Comparison of ENCODE assay signal across 8 cellular contexts in the genomic region with DNA sequence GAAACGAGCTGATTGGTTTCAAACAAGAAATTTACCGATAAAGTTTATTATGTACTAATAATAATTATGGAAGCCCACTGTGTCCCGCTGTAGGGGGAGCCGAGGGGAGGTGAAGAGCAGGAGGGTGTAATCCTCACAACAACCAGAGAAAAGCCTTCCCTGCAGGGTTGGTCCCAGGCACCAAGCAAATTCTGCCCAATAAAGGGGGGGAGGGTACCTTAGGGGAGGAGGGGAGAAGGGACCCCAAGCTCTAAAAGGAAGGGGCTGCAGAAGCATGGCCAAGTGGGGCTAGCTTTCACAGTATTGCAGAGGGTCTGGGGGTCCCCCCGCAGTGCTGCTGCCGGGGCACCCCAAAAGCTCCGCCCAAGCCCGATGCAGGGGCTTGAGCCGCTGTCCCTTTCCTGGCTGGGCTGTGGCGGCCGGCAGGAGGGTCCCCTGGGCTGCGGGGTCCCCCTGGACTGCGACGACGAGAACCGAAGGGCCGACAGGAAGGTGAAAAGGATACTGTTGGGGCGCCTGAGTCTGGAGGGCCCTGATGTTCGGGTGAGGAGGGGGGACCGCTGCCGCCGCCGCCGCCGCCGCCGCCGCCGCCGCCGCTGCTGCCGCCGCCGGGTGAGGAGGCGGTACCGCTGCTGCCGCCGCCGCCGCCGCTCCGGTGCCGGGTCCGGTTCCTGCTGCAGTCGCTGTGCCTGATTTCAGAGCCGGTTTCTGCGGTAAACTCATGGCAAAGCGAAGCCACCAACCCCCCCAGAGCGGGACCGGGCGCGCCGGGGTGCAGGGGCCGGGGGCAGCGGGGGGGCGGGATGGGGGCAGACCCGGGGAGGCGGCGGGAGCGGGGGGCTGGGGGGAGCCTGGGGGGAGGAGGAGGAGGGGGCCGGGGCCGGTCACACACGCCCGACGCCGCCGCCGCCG. TPM values are rescaled to one million over a fixed set of nuclear protein-coding genes. Genes with fewer than 3 reads are reported as not detected.
DNase-seq lines count a peak whose midpoint lies in the region; ATAC-seq and TF ChIP-seq lines count a peak whose summit lies in the region.

No MANE protein-coding gene starts in this region.

- POLR2A ChIA-PET in RWPE1 (lab: Yijun Ruan, JAX; ENCODE audit: low non-redundant PET) = no interaction called here

- CTCF ChIA-PET in RWPE1 (lab: Yijun Ruan, JAX) = interaction anchor here (0.6 to 1.2 kb wide), 2 partner anchors 12 to 437 kb away, joined by 3 to 8 read pairs; no protein-coding TSS in a partner anchor

- H3K4me3 Mint-ChIP-seq in activated naive CD8-positive, alpha-beta T cell = peak overlapping the region; percentile 87

- H3K4me1 Mint-ChIP-seq in activated naive CD8-positive, alpha-beta T cell (ENCODE audit: low read depth) = peaks cover 26% of the 10 kb centered on the region

- H3K27ac ChIP-seq in RWPE1 = peak overlapping the region; percentile 96

- peak overlapping the region; percentile 87 for H3K27ac Mint-ChIP-seq in activated naive CD8-positive, alpha-beta T cell

- DNase-seq in DMS 273 (lab: John Stamatoyannopoulos, UW; ENCODE audit: unreplicated experiment) (peak; percentile 66), DMS 273 treated with DMSO at 0.1 percent for 48 hours (lab: John Stamatoyannopoulos, UW) (no peak), RWPE1 (ENCODE audit: low spot score) (peak; percentile 29), hepatic stellate cell (ENCODE audit: low spot score) (peak; percentile 55), retina (peak; percentile 75), mesenteric fat pad (ENCODE audit: low spot score) (no peak)

- H3K9me3 Mint-ChIP-seq in activated naive CD8-positive, alpha-beta T cell (ENCODE audit: low read depth) = no peaks in the 10 kb centered on the region

- peaks cover 4% of the 10 kb centered on the region for H3K36me3 Mint-ChIP-seq in activated naive CD8-positive, alpha-beta T cell

- no peak for TF ChIP-seq CTCF in RWPE1 (conservative IDR thresholded peaks at IDR 0.05; ENCODE audit: low read depth)

- ATAC-seq in HG02981 (IDR thresholded peaks at IDR 0.05; ENCODE audit: unreplicated experiment) = peak; percentile 13

- no peaks in the 10 kb centered on the region for H3K27me3 Mint-ChIP-seq in activated naive CD8-positive, alpha-beta T cell

RNA-seq across cellular contexts. Expression of a gene that starts 0.8 kb away (rescaled TPM):
- total RNA-seq in mesenteric fat pad = 71.7 TPM

Comparison
In these comparisons a context has a peak if more than half of its experiments do, and no peak if none do; other contexts are left out.
1. DNase-seq: peak in DMS 273 (single experiment), RWPE1 (single experiment), hepatic stellate cell (single experiment) and retina (single experiment); none in DMS 273 treated with DMSO at 0.1 percent for 48 hours (single experiment) and mesenteric fat pad (single experiment).